8 cellular contexts compared by ENCODE assay signal in genomic region chr6:31396422-31397152, GRCh38. TPM values are rescaled to one million over a fixed set of nuclear protein-coding genes. Genes with fewer than 3 reads are reported as not detected.
DNase-seq lines count a peak whose midpoint lies in the region; ATAC-seq, FAIRE-seq and TF ChIP-seq lines count a peak whose summit lies in the region.

No MANE protein-coding gene starts in this region.

- H3K79me2 ChIP-seq in DND-41 (ENCODE audit: insufficient read depth, low read length) (peaks cover 20% of the 10 kb centered on the region), neural cell (replicated peaks; ENCODE audit: insufficient read depth, low read length) (no peaks in the 10 kb centered on the region)

- no peaks in the 10 kb centered on the region for H3K9me2 ChIP-seq in neural cell (ENCODE audit: insufficient read depth, low read length)

- H3K9me3 ChIP-seq in DND-41 (ENCODE audit: insufficient read depth, low read length, severe bottlenecking), result no peaks in the 10 kb centered on the region
- no peaks in the 10 kb centered on the region for H3K9me3 ChIP-seq in neural cell (ENCODE audit: low read length)
- H3K9me3 ChIP-seq in stomach, result no peaks in the 10 kb centered on the region

- intact Hi-C loops in stomach (cut with DNase I; ENCODE audit: low total_unique reads), result loop anchor here (5.0 kb wide), 1 partner anchor 46 kb away; no protein-coding TSS in a partner anchor

- H3K27ac ChIP-seq in DND-41 (ENCODE audit: low read length), result no peak overlapping the region
- H3K27ac ChIP-seq in neural cell (ENCODE audit: low read length), result no peak overlapping the region
- no peak overlapping the region for H3K27ac ChIP-seq in stomach

- peak overlapping the region; percentile 30; the same call in 1 of the 2 replicates for H3K4me2 ChIP-seq in DND-41 (ENCODE audit: insufficient read depth, low read length)
- H3K4me2 ChIP-seq in neural cell (ENCODE audit: low read length), result no peak overlapping the region

- TF ChIP-seq POLR2A in stomach (IDR thresholded peaks at IDR 0.05), result no peak

- TF ChIP-seq CTCF in DND-41 (IDR thresholded peaks at IDR 0.05; ENCODE audit: borderline replicate concordance, extremely low read depth, low read length, poor library complexity, severe bottlenecking) (peak; percentile 86), neural cell (IDR thresholded peaks at IDR 0.05; ENCODE audit: poor library complexity, severe bottlenecking) (peak; percentile 80), stomach (IDR thresholded peaks at IDR 0.05) (peak in 5 of 7 experiments; percentile 64 to 98 (median 94))

- no peaks in the 10 kb centered on the region; the same call in none of the 2 replicates for H3K36me3 ChIP-seq in DND-41 (ENCODE audit: insufficient read depth, low read length)
- H3K36me3 ChIP-seq in neural cell (ENCODE audit: insufficient read depth, low read length), result no peaks in the 10 kb centered on the region
- peaks cover 0 to 16% (median 4%) of the 10 kb centered on the region in 4 donors for H3K36me3 ChIP-seq in stomach

- WGBS in stomach, 5 donors, result 40 to 46% (median 43%) methylated on average over 11 of the region's 11 CpGs

- H2AFZ ChIP-seq in DND-41 (ENCODE audit: low read depth, low read length) (no peak overlapping the region), neural cell (ENCODE audit: low read depth, low read length) (no peak overlapping the region)

- no peak for TF ChIP-seq EP300 in neural cell (conservative IDR thresholded peaks at IDR 0.05; ENCODE audit: poor library complexity, severe bottlenecking)
- TF ChIP-seq EP300 in stomach (IDR thresholded peaks at IDR 0.05), result no peak

- peak; percentile 61 for TF ChIP-seq RAD21 in neural cell (conservative IDR thresholded peaks at IDR 0.05)

- H3K27me3 ChIP-seq in DND-41 (ENCODE audit: insufficient read depth, low read length, poor library complexity) (no peaks in the 10 kb centered on the region), neural cell (ENCODE audit: insufficient read depth, low read depth, low read length) (peaks cover 18% of the 10 kb centered on the region), stomach (no peaks in the 10 kb centered on the region)

- DNase-seq in DND-41, result peak; percentile 85
- DNase-seq in HuH-7 (ENCODE audit: low spot score), result peak; percentile 51
- DNase-seq in RCC 7860 (ENCODE audit: low spot score), result peak; percentile 29
- peak; percentile 92 to 95 for DNase-seq in activated T-cell treated with anti-CD3 and anti-CD28 coated beads, Interleukin-2, amount 50 U/mL, for 48 hours
- peak; percentile 85 for DNase-seq in fibroblast of peridontal ligament (ENCODE audit: extremely low read depth)
- DNase-seq in stomach, result peak; percentile 88

- FAIRE-seq in RCC 7860 (lab: Jason Lieb, UNC), result peak; percentile 47

- no peaks in the 10 kb centered on the region for H3F3A ChIP-seq in neural cell (ENCODE audit: insufficient read depth, low read length, poor library complexity, severe bottlenecking)

- H3K4me1 ChIP-seq in DND-41 (ENCODE audit: insufficient read depth, low read length), result peaks cover 36% of the 10 kb centered on the region
- peaks cover 2 to 43% (median 26%) of the 10 kb centered on the region in 4 donors for H3K4me1 ChIP-seq in stomach

- H3K9ac ChIP-seq in DND-41 (ENCODE audit: low read depth, low read length) (no peak overlapping the region), neural cell (ENCODE audit: low read length) (no peak overlapping the region)

- ATAC-seq in DND-41 (ENCODE audit: insufficient read depth, low read depth) (peak; percentile 69), GM19397 (IDR thresholded peaks at IDR 0.05; ENCODE audit: unreplicated experiment) (no peak)

- H3K4me3 ChIP-seq in DND-41 (ENCODE audit: low read depth in 1 of 2, low read length in 2 of 2) (no peak overlapping the region), neural cell (ENCODE audit: low read length) (no peak overlapping the region), stomach (no peak overlapping the region)

- H4K20me1 ChIP-seq in DND-41 (ENCODE audit: insufficient read depth, low read length) (0 out of 2 replicates have a peak, but pooled peaks cover 3% of the 10 kb centered on the region), neural cell (ENCODE audit: insufficient read depth) (no peaks in the 10 kb centered on the region)

TF ChIP-seq in neural cell, 6 proteins besides CTCF, POLR2A, EP300 and RAD21:
- TF ChIP-seq TAF1 (IDR thresholded peaks at IDR 0.05; ENCODE audit: low read depth) (no peak), SMC3 (conservative IDR thresholded peaks at IDR 0.05; ENCODE audit: poor library complexity) (peak; percentile 70)

RNA-seq across cellular contexts. Expression of gene MICA, which starts 6.8 kb away (rescaled TPM):
- polyA plus RNA-seq in neural cell (0.32 and 0.87 TPM in 2 replicates), stomach (10 to 100 TPM in 2 of 3 donors, 1 to 10 TPM in 1; 9.9 to 13.6 (median 13.1) TPM)
- 0.58 TPM in 1 of 2 replicates, not detected in the other for polyA minus RNA-seq in neural cell
- total RNA-seq in stomach, result 10 to 100 TPM in 3 of 5 donors, 1 to 10 TPM in 2; 2.0 to 13.4 (median 11.1) TPM

RNA-seq across cellular contexts. Expression of gene HLA-B, which starts 39.6 kb away (rescaled TPM):
- polyA plus RNA-seq in neural cell (9.4 and 9.8 TPM in 2 replicates), stomach (100 to 1,000 TPM; 302 to 830 (median 436) TPM)
- polyA minus RNA-seq in neural cell, result 4.9 and 6.1 TPM in 2 replicates
- total RNA-seq in stomach, result 1,000 to 10,000 TPM in 3 of 5 donors, 100 to 1,000 TPM in 2; 134 to 1,907 (median 1,119) TPM

Comparison
In these comparisons a context has a peak if more than half of its experiments do, and no peak if none do; other contexts are left out.
1. DNase-seq: peak in every context shown above with its lines; median percentile 94 in activated T-cell treated with anti-CD3 and anti-CD28 coated beads, Interleukin-2, amount 50 U/mL, for 48 hours; 88 in stomach; 85 in DND-41; 85 in fibroblast of peridontal ligament; 51 in HuH-7; 29 in RCC 7860.
2. RNA of gene HLA-B, which starts 39.6 kb away (polyA plus RNA-seq): 302 to 830 TPM in stomach; 9.4 to 9.8 TPM in neural cell; every median in the first group is over 10 times any median in the second.
3. Peak in every context shown above with its lines, with median percentiles within 50 percentile points of each other: CTCF ChIP-seq.